1 cellular context compared by ENCODE assay signal in genomic region chr5:116959843-116960242, GRCh38.
TF ChIP-seq lines count a peak whose summit lies in the region.

No MANE protein-coding gene starts in this region.

TF ChIP-seq in H1, 55 proteins besides CTCF, POLR2A, EP300 and RAD21:
- TF ChIP-seq CBX5 (IDR thresholded peaks at IDR 0.05; ENCODE audit: low read depth, low read length) = no peak
- no peak for TF ChIP-seq TEAD4 (IDR thresholded peaks at IDR 0.05; ENCODE audit: low read depth, low read length)
- no peak for TF ChIP-seq CTBP2 (IDR thresholded peaks at IDR 0.05; ENCODE audit: borderline replicate concordance, insufficient read depth, insufficient read length, low read length)
- TF ChIP-seq CBX8 (IDR thresholded peaks at IDR 0.05; ENCODE audit: borderline replicate concordance, low read depth, low read length) = no peak
- no peak for TF ChIP-seq TAF7 (optimal IDR thresholded peaks at IDR 0.05; ENCODE audit: borderline replicate concordance, low read depth, low read length)
- TF ChIP-seq RFX5 (IDR thresholded peaks at IDR 0.05; ENCODE audit: borderline replicate concordance, low read depth, low read length) = no peak
- no peak for TF ChIP-seq TBP (IDR thresholded peaks at IDR 0.05; ENCODE audit: low read depth, low read length)
- no peak for TF ChIP-seq BRCA1 (IDR thresholded peaks at IDR 0.05; ENCODE audit: low read depth, low read length)
- no peak for TF ChIP-seq ASH2L (IDR thresholded peaks at IDR 0.05; ENCODE audit: low read length)
- TF ChIP-seq MAFK (IDR thresholded peaks at IDR 0.05; ENCODE audit: low read depth, low read length) = no peak
- TF ChIP-seq POLR2AphosphoS5 (IDR thresholded peaks at IDR 0.05; ENCODE audit: low read depth, low read length) = no peak
- no peak for TF ChIP-seq PHF8 (conservative IDR thresholded peaks at IDR 0.05; ENCODE audit: low read depth, low read length)
- TF ChIP-seq RBBP5 (IDR thresholded peaks at IDR 0.05; ENCODE audit: borderline replicate concordance, low read depth, low read length) = no peak
- no peak for TF ChIP-seq CHD7 (IDR thresholded peaks at IDR 0.05; ENCODE audit: insufficient replicate concordance, low read length)
- TF ChIP-seq NANOG (IDR thresholded peaks at IDR 0.05; ENCODE audit: insufficient read depth, low read depth, low read length, poor library complexity, severe bottlenecking) = no peak
